In the genomic region with DNA sequence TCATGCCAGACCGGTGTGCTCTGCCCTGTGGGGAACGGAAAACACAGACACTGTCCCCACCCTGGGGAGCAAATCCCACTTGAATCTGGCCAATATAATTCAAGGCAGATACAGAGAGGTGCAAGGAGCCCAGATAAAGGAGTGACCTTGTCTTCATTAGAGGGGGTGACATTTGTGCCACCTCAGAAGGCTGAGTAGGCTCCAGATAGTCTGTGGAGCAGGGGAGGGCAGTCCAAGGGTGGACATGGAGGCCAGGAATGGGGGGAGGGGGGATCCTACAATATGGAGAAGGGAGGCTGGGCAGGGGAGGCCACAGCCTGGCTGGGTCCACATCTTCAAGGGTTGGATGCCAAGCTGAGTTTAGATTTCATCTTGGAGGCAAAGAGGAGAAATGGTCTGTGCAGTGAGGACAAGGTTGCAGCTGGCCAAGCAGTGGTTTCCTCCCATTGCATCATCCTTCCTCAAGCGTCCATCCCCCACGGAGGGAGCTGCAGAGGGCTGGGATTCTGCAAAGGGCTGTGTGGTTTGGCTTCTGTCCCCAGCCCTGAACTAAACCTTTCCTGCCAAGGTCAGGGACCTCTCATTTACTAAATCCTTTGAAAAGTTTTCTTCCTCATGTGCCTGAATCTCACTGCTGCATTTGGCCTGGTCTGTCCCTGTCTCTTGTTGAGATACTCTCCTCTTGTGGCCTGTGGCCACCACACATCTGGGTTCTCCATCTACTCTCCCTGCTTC, we compare ENCODE assay signal across 8 cellular contexts.
DNase-seq lines count a peak whose midpoint lies in the region; ATAC-seq and TF ChIP-seq lines count a peak whose summit lies in the region.

No MANE protein-coding gene starts in this region.

- no peak for TF ChIP-seq CTCF in prostate gland (IDR thresholded peaks at IDR 0.05)

- no peaks in the 10 kb centered on the region for H3K36me3 Mint-ChIP-seq in immature natural killer cell

- H3K4me1 Mint-ChIP-seq in immature natural killer cell = no peaks in the 10 kb centered on the region

- no peaks in the 10 kb centered on the region for H3K9me3 ChIP-seq in prostate gland

- WGBS in prostate gland = 61% methylated on average over 4 of the region's 4 CpGs

- peaks cover 0 to 3% (median 0%) of the 10 kb centered on the region in 6 donors for H3K9me3 Mint-ChIP-seq in immature natural killer cell

- H3K27me3 Mint-ChIP-seq in immature natural killer cell (ENCODE audit: low read depth in 3 of 3) = peaks cover 0 to 10% (median 5%) of the 10 kb centered on the region in 3 donors

- no peaks in the 10 kb centered on the region for H3K4me1 ChIP-seq in prostate gland (replicated peaks)

- ATAC-seq in HG03025 (IDR thresholded peaks at IDR 0.05; ENCODE audit: low FRiP score, unreplicated experiment) = no peak

- no peaks in the 10 kb centered on the region for H3K36me3 ChIP-seq in prostate gland

- H3K27ac Mint-ChIP-seq in immature natural killer cell = no peak overlapping the region

- DNase-seq in AG08395 (ENCODE audit: low spot score) = peak; percentile 90
- DNase-seq in LHCN-M2 (ENCODE audit: low read depth) = peak; percentile 94
- DNase-seq in brain pericyte (ENCODE audit: low read depth, low spot score) = peak; percentile 55
- DNase-seq in lung microvascular endothelial cell (ENCODE audit: low read depth in 2 of 2) = peak; percentile 39 to 84
- DNase-seq in prostate gland (ENCODE audit: low spot score) = no peak
- no peak for DNase-seq in immature natural killer cell
- no peak for DNase-seq in activated effector memory CD4-positive, alpha-beta T cell treated with anti-CD3 and anti-CD28 coated beads, Interleukin-2, amount 50 U/mL, for 16 hours

- H3K4me3 Mint-ChIP-seq in immature natural killer cell = no peak overlapping the region

- intact Hi-C loops in prostate gland (cut with DNase I) = no loop called here

- H3K27ac ChIP-seq in prostate gland = peak overlapping the region in 1 of 2 donors; percentile 12

- no peak for TF ChIP-seq POLR2A in prostate gland (IDR thresholded peaks at IDR 0.05)

- H3K4me3 ChIP-seq in prostate gland = no peak overlapping the region

- no peaks in the 10 kb centered on the region for H3K27me3 ChIP-seq in prostate gland (replicated peaks; ENCODE audit: insufficient read depth)

Comparison
In these comparisons a context has a peak if more than half of its experiments do, and no peak if none do; other contexts are left out.
1. DNase-seq: peak in AG08395 (single experiment), LHCN-M2 (single experiment), brain pericyte (single experiment) and lung microvascular endothelial cell (2 of 2); none in prostate gland (single experiment), immature natural killer cell (0 of 3) and activated effector memory CD4-positive, alpha-beta T cell treated with anti-CD3 and anti-CD28 coated beads, Interleukin-2, amount 50 U/mL, for 16 hours (single experiment).